18 cellular contexts compared by ENCODE assay signal in genomic region chr15:98760112-98760826, GRCh38.
A peak's percentile ranks its signal among the peaks of the same experiment; 100 is the strongest.
DNase-seq lines count a peak whose midpoint lies in the region; ATAC-seq, FAIRE-seq and TF ChIP-seq lines count a peak whose summit lies in the region.
"Had no signal": no experiment of that assay in that cellular context is flagged by ENCODE, and none has a peak within 500 bp of the region (broad histone marks: within the 10 kb centered on the region; RNA-seq: fewer than 3 reads in every experiment).

No MANE protein-coding gene starts in this region.

- H3K27ac ChIP-seq in RWPE1 (peak overlapping the region; percentile 83), right cardiac atrium (ENCODE audit: low read length) (no peak overlapping the region), upper lobe of right lung (no peak overlapping the region), small intestine (ENCODE audit: low read depth in 1 of 2, low read length in 1 of 2) (no peak overlapping the region)
- H3K27ac ChIP-seq: spleen had no signal

- WGBS in right cardiac atrium: 65% methylated on average over 9 of the region's 9 CpGs
- WGBS in small intestine, 3 donors: 55 to 68% (median 58%) methylated on average over 9 of the region's 9 CpGs

- POLR2A ChIA-PET in RWPE1 (lab: Yijun Ruan, JAX; ENCODE audit: low non-redundant PET): no interaction called here

- no peak overlapping the region for H3K4me3 ChIP-seq in right cardiac atrium (ENCODE audit: low read length)
- no peak overlapping the region for H3K4me3 ChIP-seq in upper lobe of right lung
- H3K4me3 ChIP-seq in small intestine (ENCODE audit: low read depth in 1 of 2, low read length in 2 of 2): no peak overlapping the region
- H3K4me3 ChIP-seq: GM12878, HAP-1, mucosa of descending colon, spleen had no signal

- H3K9me3 ChIP-seq in right cardiac atrium (ENCODE audit: control insufficient read depth, low read length) (no peaks in the 10 kb centered on the region), upper lobe of right lung (no peaks in the 10 kb centered on the region), small intestine (ENCODE audit: control insufficient read depth, low read depth) (no peaks in the 10 kb centered on the region)
- H3K9me3 ChIP-seq: HAP-1, mucosa of descending colon, spleen had no signal

- no peaks in the 10 kb centered on the region for H3K27me3 ChIP-seq in right cardiac atrium (ENCODE audit: control insufficient read depth, insufficient read depth)
- H3K27me3 ChIP-seq in upper lobe of right lung: no peaks in the 10 kb centered on the region
- no peaks in the 10 kb centered on the region for H3K27me3 ChIP-seq in small intestine (ENCODE audit: control insufficient read depth in 2 of 2, insufficient read depth in 2 of 2, low read length in 2 of 2)
- H3K27me3 ChIP-seq: spleen had no signal

- no peak for TF ChIP-seq CTCF in RWPE1 (conservative IDR thresholded peaks at IDR 0.05; ENCODE audit: low read depth)
- TF ChIP-seq CTCF in upper lobe of right lung (IDR thresholded peaks at IDR 0.05): no peak

- intact Hi-C loops in right cardiac atrium (cut with DNase I) (no loop called here), upper lobe of right lung (cut with DNase I) (no loop called here)

- H3K36me3 ChIP-seq in upper lobe of right lung: no peaks in the 10 kb centered on the region
- H3K36me3 ChIP-seq in small intestine (ENCODE audit: control insufficient read depth in 2 of 2, insufficient read depth in 2 of 2, low read length in 2 of 2): no peaks in the 10 kb centered on the region
- H3K36me3 ChIP-seq: HAP-1, spleen had no signal

- CTCF ChIA-PET in RWPE1 (lab: Yijun Ruan, JAX): interaction anchor here (0.6 to 0.8 kb wide), 3 partner anchors 101 to 241 kb away, joined by 3 to 5 read pairs (median 3); no protein-coding TSS in a partner anchor

- DNase-seq in NCI-H2107 treated with DMSO at 0.1 percent for 48 hours (lab: John Stamatoyannopoulos, UW; ENCODE audit: unreplicated experiment): peak; percentile 23
- DNase-seq in NCI-H2107 (lab: John Stamatoyannopoulos, UW): no peak
- DNase-seq in RWPE1 (ENCODE audit: low spot score): peak; percentile 70
- DNase-seq in right cardiac atrium: peak in 2 of 3 donors; percentile 73 to 78
- DNase-seq in upper lobe of right lung: peak; percentile 70
- no peak for DNase-seq in activated T-cell treated with anti-CD3 and anti-CD28 coated beads for 4 hours
- no peak for DNase-seq in small intestine
- DNase-seq in HCEC 1CT: no peak
- DNase-seq: 8988T; CD4-positive, CD25-positive, alpha-beta regulatory T cell; mucosa of descending colon; NCI-H1436; NK-92 treated with Interleukin-12 subunit alpha and Interleukin-12 subunit beta, amount 100 ng/mL, for 24 hours; SHP77 treated with DMSO at 0.1 percent for 48 hours; spleen; T-helper 17 cell had no signal

- ATAC-seq in right cardiac atrium (peak; percentile 71 to 81), upper lobe of right lung (peak; percentile 78)
- ATAC-seq: GM12878, T-helper 17 cell had no signal

- FAIRE-seq in small intestine (lab: Jason Lieb, UNC): no peak
- FAIRE-seq: GM12878 had no signal

- peaks cover 19% of the 10 kb centered on the region for H3K4me1 ChIP-seq in right cardiac atrium (ENCODE audit: control insufficient read depth, insufficient read depth, low read length)
- H3K4me1 ChIP-seq in upper lobe of right lung: peaks cover 4% of the 10 kb centered on the region
- H3K4me1 ChIP-seq in small intestine (ENCODE audit: control insufficient read depth in 2 of 2, insufficient read depth in 1 of 2, low read depth in 1 of 2, low read length in 1 of 2): no peaks in the 10 kb centered on the region

Comparison
In these comparisons a context has a peak if more than half of its experiments do, and no peak if none do; other contexts are left out.
1. DNase-seq: peak in NCI-H2107 treated with DMSO at 0.1 percent for 48 hours (single experiment), RWPE1 (single experiment), right cardiac atrium (2 of 3) and upper lobe of right lung (single experiment); none in NCI-H2107 (single experiment), activated T-cell treated with anti-CD3 and anti-CD28 coated beads for 4 hours (single experiment), small intestine (single experiment) and HCEC 1CT (single experiment).